Comparison of ENCODE assay signal across 9 cellular contexts in the genomic region with DNA sequence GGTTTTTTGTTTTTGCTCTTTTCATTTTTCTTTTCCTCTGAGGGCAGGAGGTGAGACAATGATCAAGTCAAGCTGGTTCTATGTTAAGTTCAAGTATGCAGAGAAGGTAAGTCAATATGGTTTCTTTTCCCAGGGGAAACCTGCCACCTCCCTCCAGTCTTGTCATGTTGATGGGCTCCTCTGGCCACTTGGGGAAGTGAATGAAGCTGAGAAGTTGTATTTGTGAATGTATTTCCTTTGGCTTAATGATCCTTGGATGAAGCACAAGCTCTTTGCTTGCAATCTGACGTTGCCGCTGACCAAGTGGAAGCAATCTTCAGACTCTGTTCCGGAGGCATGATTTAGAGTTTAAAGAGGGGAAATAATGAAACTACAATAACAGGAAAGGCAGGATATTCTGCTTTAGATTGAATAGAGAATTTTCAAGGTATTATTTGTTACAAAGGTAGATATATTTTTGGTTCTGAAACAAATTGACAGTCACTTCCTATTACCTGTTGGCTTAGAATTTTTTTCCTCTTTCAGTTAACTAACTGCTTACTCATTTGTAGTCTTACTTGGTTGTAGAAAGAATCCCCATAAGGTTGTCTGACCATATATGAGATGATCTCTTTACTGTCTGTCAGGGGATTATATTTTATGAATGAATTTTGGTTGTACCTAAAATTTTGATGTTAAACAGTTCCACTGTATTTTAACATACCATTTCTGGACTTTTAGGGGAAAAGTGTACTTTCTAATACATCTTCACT.
A peak's percentile ranks its signal among the peaks of the same experiment; 100 is the strongest.
DNase-seq lines count a peak whose midpoint lies in the region; ATAC-seq, FAIRE-seq and TF ChIP-seq lines count a peak whose summit lies in the region.
"Had no signal": no experiment of that assay in that cellular context is flagged by ENCODE, and none has a peak within 500 bp of the region (broad histone marks: within the 10 kb centered on the region; RNA-seq: fewer than 3 reads in every experiment).

No MANE protein-coding gene starts in this region.

- H3K4me1 ChIP-seq in neuron (ENCODE audit: insufficient read depth, low read length) = peaks cover 31% of the 10 kb centered on the region
- H3K4me1 ChIP-seq in tibial nerve = peaks cover 0 to 49% (median 9%) of the 10 kb centered on the region in 4 donors

- no peak overlapping the region for H2AFZ ChIP-seq in neuron (ENCODE audit: low read depth, low read length)

- H3K9me3 ChIP-seq in neuron (ENCODE audit: low read length) (no peaks in the 10 kb centered on the region), tibial nerve (no peaks in the 10 kb centered on the region)

- H3K4me1 Mint-ChIP-seq in glutamatergic neuron (ENCODE audit: low read depth, unreplicated experiment) = peaks cover 41% of the 10 kb centered on the region

- TF ChIP-seq POLR2A in H54 (IDR thresholded peaks at IDR 0.05; ENCODE audit: low read depth, low read length) (no peak), tibial nerve (IDR thresholded peaks at IDR 0.05) (no peak)

- no peaks in the 10 kb centered on the region for H3K27me3 Mint-ChIP-seq in glutamatergic neuron (ENCODE audit: unreplicated experiment)
- H3K27me3 Mint-ChIP-seq: CD4-positive, alpha-beta T cell had no signal

- ATAC-seq in GM18909 (IDR thresholded peaks at IDR 0.05; ENCODE audit: poor library complexity, unreplicated experiment) (peak; percentile 61), HG03460 (IDR thresholded peaks at IDR 0.05; ENCODE audit: unreplicated experiment) (peak; percentile 47), HG02885 (IDR thresholded peaks at IDR 0.05; ENCODE audit: poor library complexity, unreplicated experiment) (no peak)

- H3K27me3 ChIP-seq in neuron (ENCODE audit: insufficient read depth, low read length) (no peaks in the 10 kb centered on the region), tibial nerve (no peaks in the 10 kb centered on the region)

- H3K4me3 Mint-ChIP-seq in glutamatergic neuron (ENCODE audit: unreplicated experiment) = peak overlapping the region; percentile 17
- H3K4me3 Mint-ChIP-seq: CD4-positive, alpha-beta T cell had no signal

- H3K4me3 ChIP-seq in neuron (ENCODE audit: low read length) (peak overlapping the region; percentile 10), tibial nerve (peak overlapping the region in 2 of 4 donors; percentile 5 to 41)

- TF ChIP-seq CTCF in glutamatergic neuron (IDR thresholded peaks at IDR 0.05; ENCODE audit: partially characterized antibody, unreplicated experiment) = no peak
- peak in 1 of 5 experiments; percentile 24 for TF ChIP-seq CTCF in tibial nerve (IDR thresholded peaks at IDR 0.05)
- no peak for TF ChIP-seq CTCF in GM10266 (IDR thresholded peaks at IDR 0.05; ENCODE audit: control insufficient read depth, insufficient read depth, low read depth, missing control alignments)

- H3K9me3 Mint-ChIP-seq in glutamatergic neuron (ENCODE audit: unreplicated experiment) = no peaks in the 10 kb centered on the region
- H3K9me3 Mint-ChIP-seq: CD4-positive, alpha-beta T cell had no signal

- H3K27ac Mint-ChIP-seq in glutamatergic neuron (ENCODE audit: unreplicated experiment) = peak overlapping the region; percentile 24
- H3K27ac Mint-ChIP-seq: CD4-positive, alpha-beta T cell had no signal

- H3K36me3 Mint-ChIP-seq in glutamatergic neuron (ENCODE audit: unreplicated experiment) = no peaks in the 10 kb centered on the region

- no peak for DNase-seq in glutamatergic neuron
- DNase-seq in H54 (ENCODE audit: insufficient read length, low spot score) = no peak
- no peak for DNase-seq in tibial nerve (ENCODE audit: low spot score in 2 of 2)
- DNase-seq in GM10266 (ENCODE audit: extremely low spot score) = no peak
- DNase-seq: CD4-positive, alpha-beta T cell had no signal

- no peaks in the 10 kb centered on the region for H3K36me3 ChIP-seq in neuron (ENCODE audit: insufficient read depth, low read length)
- H3K36me3 ChIP-seq in tibial nerve = no peaks in the 10 kb centered on the region

- H3K27ac ChIP-seq in tibial nerve = peak overlapping the region in 2 of 4 donors; percentile 41 to 72

- no peak for TF ChIP-seq EP300 in tibial nerve (IDR thresholded peaks at IDR 0.05)

- no peak for FAIRE-seq in H54 (lab: Jason Lieb, UNC)

- 25 to 32% methylated on average over 3 of the region's 3 CpGs for WGBS in tibial nerve, 2 donors
